ENCODE assay signal across 21 cellular contexts in genomic region chr13:112718318-112718717, GRCh38. TPM values are rescaled to one million over a fixed set of nuclear protein-coding genes. Genes with fewer than 3 reads are reported as not detected.
DNase-seq lines count a peak whose midpoint lies in the region; ATAC-seq, FAIRE-seq and TF ChIP-seq lines count a peak whose summit lies in the region.
"Had no signal": no experiment of that assay in that cellular context is flagged by ENCODE, and none has a peak within 500 bp of the region (broad histone marks: within the 10 kb centered on the region; RNA-seq: fewer than 3 reads in every experiment).

No MANE protein-coding gene starts in this region.

- BruUV-seq in PC-9 (replicated peaks; lab: Mats Ljungman, UMichigan): TSS peak; percentile 97

- no peaks in the 10 kb centered on the region for H3K27me3 ChIP-seq in PC-9 (ENCODE audit: insufficient read depth, low read depth)
- H3K27me3 ChIP-seq in left lung: no peaks in the 10 kb centered on the region
- no peaks in the 10 kb centered on the region for H3K27me3 ChIP-seq in uterus
- H3K27me3 ChIP-seq: BLaER1, Peyer's patch had no signal

- peaks cover 83% of the 10 kb centered on the region for H3K79me2 ChIP-seq in PC-9 (ENCODE audit: low read depth)

- H3K36me3 ChIP-seq in PC-9 (ENCODE audit: low read depth): 0 out of 2 replicates have a peak, but pooled peaks cover 4% of the 10 kb centered on the region
- peaks cover 0 to 4% of the 10 kb centered on the region in 2 donors for H3K36me3 ChIP-seq in left lung
- no peaks in the 10 kb centered on the region for H3K36me3 ChIP-seq in uterus
- H3K36me3 ChIP-seq: HAP-1, Peyer's patch had no signal

- H2AFZ ChIP-seq in PC-9: no peak overlapping the region

- H3K4me1 ChIP-seq in PC-9 (replicated peaks; ENCODE audit: insufficient read depth) (peaks cover 84% of the 10 kb centered on the region), left lung (peaks cover 12 to 32% of the 10 kb centered on the region in 2 donors), uterus (peaks cover 0 to 19% of the 10 kb centered on the region in 2 donors)

- H4K20me1 ChIP-seq in PC-9 (ENCODE audit: insufficient read depth): no peaks in the 10 kb centered on the region

- no peak for FAIRE-seq in GM19239 (lab: Jason Lieb, UNC)
- FAIRE-seq: A204.1, D721Med had no signal

- POLR2A ChIA-PET in PC-9 (lab: Charles Lee; ENCODE audit: unreplicated experiment): no interaction called here

- intact Hi-C loops in PC-9 (cut with micrococcal nuclease; ENCODE audit: unreplicated experiment): no loop called here
- intact Hi-C loops in left lung (cut with DNase I): no loop called here
- intact Hi-C loops in sciatic nerve (cut with DNase I): no loop called here
- intact Hi-C loops in uterus (cut with DNase I; ENCODE audit: low total_unique reads): no loop called here

- peak overlapping the region; percentile 95 for H3K27ac ChIP-seq in PC-9
- no peak overlapping the region for H3K27ac ChIP-seq in left lung
- peak overlapping the region; percentile 67 to 92 for H3K27ac ChIP-seq in uterus
- H3K27ac ChIP-seq: BLaER1, KMS-11, Peyer's patch had no signal

- H3K4me3 ChIP-seq in PC-9: no peak overlapping the region
- H3K4me3 ChIP-seq in left lung: no peak overlapping the region
- no peak overlapping the region for H3K4me3 ChIP-seq in uterus
- H3K4me3 ChIP-seq: BLaER1, HAP-1, Peyer's patch had no signal

- CTCF ChIA-PET in PC-9 (lab: Charles Lee): no interaction called here

- 0 out of 2 replicates have a peak overlapping the region, but pooled peaks have one; percentile 47 for H3K4me2 ChIP-seq in PC-9
- H3K4me2 ChIP-seq: BLaER1, KMS-11 had no signal

- DNase-seq in PC-9 (no peak), left lung (peak; percentile 24 to 25), sciatic nerve (ENCODE audit: low spot score) (peak; percentile 35), uterus (peak in 1 of 2 donors; percentile 26), GM19239 (ENCODE audit: insufficient read length, low spot score) (no peak), H4 (ENCODE audit: low spot score) (no peak)
- DNase-seq: CD4-positive, CD25-positive, alpha-beta regulatory T cell; HFFc6; NCI-H1092; NCI-H1417 treated with DMSO at 0.1 percent for 48 hours; NCI-H1694 treated with DMSO at 0.1 percent for 48 hours; NCI-H2227 treated with DMSO at 0.1 percent for 48 hours; NCI-H526 treated with DMSO at 0.1 percent for 48 hours; SHP77 treated with DMSO at 0.1 percent for 48 hours had no signal

- ATAC-seq in left lung (no peak), sciatic nerve (no peak), HG03039 (IDR thresholded peaks at IDR 0.05; ENCODE audit: unreplicated experiment) (no peak)

- no peak for TF ChIP-seq CTCF in PC-9 (conservative IDR thresholded peaks at IDR 0.05)
- TF ChIP-seq CTCF in left lung (IDR thresholded peaks at IDR 0.05): no peak
- no peak for TF ChIP-seq CTCF in uterus (IDR thresholded peaks at IDR 0.05)

- no peaks in the 10 kb centered on the region for H3K9me2 ChIP-seq in PC-9 (ENCODE audit: insufficient read depth)

- no peaks in the 10 kb centered on the region for H3K9me3 ChIP-seq in PC-9 (ENCODE audit: insufficient read depth, low read depth)
- no peaks in the 10 kb centered on the region for H3K9me3 ChIP-seq in left lung
- no peaks in the 10 kb centered on the region for H3K9me3 ChIP-seq in uterus
- H3K9me3 ChIP-seq: BLaER1, HAP-1, Peyer's patch had no signal

- H3F3A ChIP-seq in PC-9 (ENCODE audit: insufficient read depth, low read depth): peaks cover 59% of the 10 kb centered on the region

- no peak for TF ChIP-seq POLR2A in uterus (IDR thresholded peaks at IDR 0.05)

RNA-seq across cellular contexts. Expression of gene ATP11A, which starts 28.5 kb away (rescaled TPM):
- total RNA-seq in PC-9 (2021) (65.6 and 92.2 TPM in 2 replicates), left lung (100 to 1,000 TPM; 271 to 457 TPM), sciatic nerve (75.6 TPM), uterus (100 to 1,000 TPM in 1 of 4 donors, 10 to 100 TPM in 3; 12.8 to 149 (median 22.8) TPM)
- 3.0 and 3.2 TPM in 2 replicates for total RNA-seq in H4 (2014; rRNA removed; shearing (Covaris generic))

Comparison
In these comparisons a context has a peak if more than half of its experiments do, and no peak if none do; other contexts are left out.
1. DNase-seq: peak in left lung (2 of 2) and sciatic nerve (single experiment); none in PC-9 (0 of 2), GM19239 (single experiment) and H4 (single experiment).
2. H3K27ac ChIP-seq: peak in PC-9 (single experiment) and uterus (2 of 2); none in left lung (0 of 2).